ENCODE assay signal across 16 cellular contexts in the genomic region with DNA sequence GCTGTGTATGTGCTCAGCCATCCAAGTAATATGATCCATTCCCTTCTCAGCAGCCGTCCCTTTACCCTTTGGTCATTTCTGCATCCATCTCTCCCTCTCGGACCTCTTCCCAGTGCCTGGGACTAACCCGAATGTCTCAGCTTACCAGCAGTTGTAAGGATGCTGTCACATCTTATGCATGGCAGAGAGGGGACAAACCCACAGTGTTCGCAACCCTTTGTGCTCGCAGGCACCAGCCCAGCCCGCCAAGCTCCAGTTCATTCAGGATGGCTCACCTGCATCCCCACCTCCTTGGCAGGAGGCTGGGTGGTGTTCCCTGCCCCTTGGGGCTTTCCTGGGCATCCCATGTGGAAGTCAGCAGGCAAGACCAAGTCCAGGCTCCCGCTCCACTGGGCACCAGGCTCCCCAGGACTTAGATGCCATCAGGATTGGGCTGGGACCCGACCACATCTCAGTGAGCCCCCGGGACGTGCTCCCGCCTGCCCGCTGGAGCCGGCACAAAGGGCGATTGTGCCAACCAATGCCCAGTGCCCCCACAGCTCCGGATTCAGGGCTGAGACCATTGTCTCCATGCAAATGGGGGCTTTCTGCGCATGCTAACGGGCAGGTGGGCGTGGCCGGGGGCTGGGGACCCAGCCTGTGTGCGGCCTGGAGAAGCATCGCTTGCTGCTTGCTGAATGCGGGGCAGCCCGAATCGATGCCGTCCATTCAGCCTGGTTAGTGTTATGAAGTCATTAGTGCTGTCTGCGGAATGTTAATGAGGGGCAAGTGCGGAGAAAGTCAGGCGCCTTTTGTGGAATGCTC.
DNase-seq lines count a peak whose midpoint lies in the region; ATAC-seq and TF ChIP-seq lines count a peak whose summit lies in the region.
"Had no signal": no experiment of that assay in that cellular context is flagged by ENCODE, and none has a peak within 500 bp of the region (broad histone marks: within the 10 kb centered on the region; RNA-seq: fewer than 3 reads in every experiment).

No MANE protein-coding gene starts in this region.

- H3T11ph ChIP-seq in H9 (ENCODE audit: low read length): no peak overlapping the region

- peaks cover 2% of the 10 kb centered on the region in 2 experiments; a peak in 3 of 4 replicates for H3K4me1 Mint-ChIP-seq in H9
- no peaks in the 10 kb centered on the region for H3K4me1 Mint-ChIP-seq in osteocyte (ENCODE audit: unreplicated experiment)

- no peak overlapping the region for H2BK12ac ChIP-seq in H9 (ENCODE audit: insufficient read length, low read depth, low read length)

- H3K23me2 ChIP-seq in H9 (ENCODE audit: insufficient read length, low read depth, low read length, poor library complexity, severe bottlenecking): no peaks in the 10 kb centered on the region

- H4K5ac ChIP-seq in H9 (ENCODE audit: insufficient read length, low read depth, low read length): no peak overlapping the region

- no peak overlapping the region for H3K4ac ChIP-seq in H9 (ENCODE audit: low read depth, low read length)

- ATAC-seq in DND-41 (ENCODE audit: insufficient read depth, low read depth) (no peak), right cardiac atrium (no peak), HG03457 (IDR thresholded peaks at IDR 0.05; ENCODE audit: unreplicated experiment) (no peak)
- ATAC-seq: activated CD8-positive, alpha-beta T cell treated with anti-CD3 and anti-CD28 coated beads, Interleukin-2, amount 10 ng/mL, durations not matched to agents 7 days and 5 days had no signal

- H3K18ac ChIP-seq in H9 (ENCODE audit: insufficient read length, low read depth, low read length): no peak overlapping the region

- DNase-seq in DND-41 (peak; percentile 1), H9 (peak; percentile 24), right cardiac atrium (peak; percentile 9 to 45 (median 21)), ovary (peak in 3 of 5 donors; percentile 8 to 21 (median 14)), osteocyte (ENCODE audit: extremely low spot score, unreplicated experiment) (no peak), NCI-H2227 treated with DMSO at 0.1 percent for 48 hours (lab: John Stamatoyannopoulos, UW) (no peak), BE2C (no peak)
- DNase-seq: activated CD8-positive, alpha-beta T cell treated with anti-CD3 and anti-CD28 coated beads, Interleukin-2, amount 10 ng/mL, durations not matched to agents 7 days and 5 days; activated naive CD4-positive, alpha-beta T cell; EL; HFFc6; NCI-H748 treated with DMSO at 0.1 percent for 48 hours; T1000 had no signal

- H3K4me3 ChIP-seq in DND-41 (ENCODE audit: low read depth in 1 of 2, low read length in 2 of 2): no peak overlapping the region
- H3K4me3 ChIP-seq in right cardiac atrium (ENCODE audit: low read length): no peak overlapping the region
- H3K4me3 ChIP-seq in ovary: no peak overlapping the region
- no peak overlapping the region for H3K4me3 ChIP-seq in BE2C (ENCODE audit: low read depth, low read length)
- H3K4me3 ChIP-seq: cardiac muscle cell had no signal

- no peaks in the 10 kb centered on the region; the same call in 1 of the 2 replicates for H4K20me1 ChIP-seq in DND-41 (ENCODE audit: insufficient read depth, low read length)
- H4K20me1 ChIP-seq in H9 (ENCODE audit: control insufficient read depth, insufficient read depth, insufficient read length): peaks cover 3% of the 10 kb centered on the region

- no peaks in the 10 kb centered on the region for H3K36me3 ChIP-seq in DND-41 (ENCODE audit: insufficient read depth, low read length)
- no peaks in the 10 kb centered on the region for H3K36me3 ChIP-seq in ovary
- H3K36me3 ChIP-seq in BE2C: no peaks in the 10 kb centered on the region
- H3K36me3 ChIP-seq: cardiac muscle cell had no signal

- no peak overlapping the region for H2AK5ac ChIP-seq in H9 (ENCODE audit: insufficient read length, low read length)

- intact Hi-C loops in right cardiac atrium (cut with DNase I): no loop called here
- intact Hi-C loops in ovary (cut with DNase I): no loop called here

- no peak overlapping the region for H3K27ac ChIP-seq in DND-41 (ENCODE audit: low read length)
- no peak overlapping the region for H3K27ac ChIP-seq in H9 (ENCODE audit: insufficient read length, low read depth, low read length)
- no peak overlapping the region for H3K27ac ChIP-seq in right cardiac atrium (ENCODE audit: low read length)
- H3K27ac ChIP-seq in ovary: no peak overlapping the region
- H3K27ac ChIP-seq: C4-2B, cardiac muscle cell had no signal

- H3K4me3 Mint-ChIP-seq in H9 (no peak overlapping the region), osteocyte (ENCODE audit: unreplicated experiment) (no peak overlapping the region)
- H3K4me3 Mint-ChIP-seq: activated CD8-positive, alpha-beta T cell treated with anti-CD3 and anti-CD28 coated beads, Interleukin-2, amount 10 ng/mL, durations not matched to agents 7 days and 5 days; HFFc6 had no signal

- TF ChIP-seq EP300 in ovary (IDR thresholded peaks at IDR 0.05): no peak

- H4K8ac ChIP-seq in H9 (replicated peaks; ENCODE audit: insufficient read length, low read depth, low read length): no peak overlapping the region

- WGBS in H9 (ENCODE audit: extremely low coverage, insufficient read length, low lambda C conversion rate): no CpG with 5 or more reads among the region's 28 CpGs
- 87% methylated on average over 28 of the region's 28 CpGs for WGBS in right cardiac atrium
- WGBS in ovary, 3 donors: 75 to 77% (median 77%) methylated on average over 28 of the region's 28 CpGs

- H3K56ac ChIP-seq in H9 (ENCODE audit: insufficient read length, low read depth, low read length): no peak overlapping the region

- TF ChIP-seq CTCF in DND-41 (IDR thresholded peaks at IDR 0.05; ENCODE audit: borderline replicate concordance, extremely low read depth, low read length, poor library complexity, severe bottlenecking): no peak
- TF ChIP-seq CTCF in H9 (conservative IDR thresholded peaks at IDR 0.05): no peak
- no peak for TF ChIP-seq CTCF in ovary (IDR thresholded peaks at IDR 0.05)
- TF ChIP-seq CTCF in osteocyte (IDR thresholded peaks at IDR 0.05): no peak
- TF ChIP-seq CTCF in BE2C (IDR thresholded peaks at IDR 0.05; ENCODE audit: low read depth, low read length): no peak

- H3K36me3 Mint-ChIP-seq in H9 (ENCODE audit: insufficient read depth in 1 of 3, low read depth in 3 of 3) (peaks cover 0 to 5% (median 0%) of the 10 kb centered on the region in 3 experiments; a peak in 1 of 7 replicates), osteocyte (ENCODE audit: unreplicated experiment) (no peaks in the 10 kb centered on the region)

- H4K91ac ChIP-seq in H9 (ENCODE audit: insufficient read length, low read depth, low read length): no peak overlapping the region

- H2BK5ac ChIP-seq in H9 (ENCODE audit: insufficient read length, low read length): no peak overlapping the region

- H3K79me1 ChIP-seq in H9 (ENCODE audit: insufficient read depth, low read depth, low read length, poor library complexity, severe bottlenecking): no peaks in the 10 kb centered on the region

- H2BK20ac ChIP-seq in H9 (ENCODE audit: low read depth, low read length, poor library complexity, severe bottlenecking): no peak overlapping the region

- no peak overlapping the region for H3K4me2 ChIP-seq in DND-41 (ENCODE audit: insufficient read depth, low read length)
- no peak overlapping the region for H3K4me2 ChIP-seq in H9 (ENCODE audit: insufficient read depth, insufficient read length, low read length)

- H3K23ac ChIP-seq in H9 (ENCODE audit: insufficient read length, low read depth, low read length): no peak overlapping the region

- H3K27me3 Mint-ChIP-seq in H9 (ENCODE audit: low read depth) (peaks cover 100% of the 10 kb centered on the region), osteocyte (ENCODE audit: unreplicated experiment) (peaks cover 11% of the 10 kb centered on the region)

- H3K14ac ChIP-seq in H9 (ENCODE audit: insufficient read depth, low read length): no peak overlapping the region

- peaks cover 3% of the 10 kb centered on the region for H3K27me3 ChIP-seq in DND-41 (ENCODE audit: insufficient read depth, low read length, poor library complexity)
- peaks cover 37% of the 10 kb centered on the region; the same call in 1 of the 2 replicates for H3K27me3 ChIP-seq in H9 (ENCODE audit: insufficient read depth, low read length)
- no peaks in the 10 kb centered on the region for H3K27me3 ChIP-seq in right cardiac atrium (ENCODE audit: control insufficient read depth, insufficient read depth)
- H3K27me3 ChIP-seq in ovary: no peaks in the 10 kb centered on the region
- H3K27me3 ChIP-seq in BE2C: no peaks in the 10 kb centered on the region

- H3K9me3 Mint-ChIP-seq in H9: peaks cover 15 to 17% of the 10 kb centered on the region in 2 experiments; a peak in 4 of 5 replicates
- H3K9me3 Mint-ChIP-seq in osteocyte (ENCODE audit: unreplicated experiment): peaks cover 6% of the 10 kb centered on the region
- H3K9me3 Mint-ChIP-seq: HFFc6 had no signal

- no peak overlapping the region for H2BK15ac ChIP-seq in H9 (ENCODE audit: low read depth, low read length)

- H3K9me3 ChIP-seq in DND-41 (ENCODE audit: insufficient read depth, low read length, severe bottlenecking) (no peaks in the 10 kb centered on the region), H9 (ENCODE audit: control insufficient read depth, low read depth, low read length) (peaks cover 5% of the 10 kb centered on the region), right cardiac atrium (ENCODE audit: control insufficient read depth, low read length) (no peaks in the 10 kb centered on the region), ovary (no peaks in the 10 kb centered on the region), BE2C (no peaks in the 10 kb centered on the region)

- no peaks in the 10 kb centered on the region for H3K4me1 ChIP-seq in DND-41 (ENCODE audit: insufficient read depth, low read length)
- H3K4me1 ChIP-seq in H9 (ENCODE audit: insufficient read depth, low read length): no peaks in the 10 kb centered on the region
- H3K4me1 ChIP-seq in right cardiac atrium (ENCODE audit: control insufficient read depth, insufficient read depth, low read length): no peaks in the 10 kb centered on the region
- no peaks in the 10 kb centered on the region for H3K4me1 ChIP-seq in ovary (ENCODE audit: insufficient read depth)
- H3K4me1 ChIP-seq in BE2C: no peaks in the 10 kb centered on the region

- no peaks in the 10 kb centered on the region for H3K79me2 ChIP-seq in DND-41 (ENCODE audit: insufficient read depth, low read length)
- H3K79me2 ChIP-seq in H9 (ENCODE audit: insufficient read depth, low read length): no peaks in the 10 kb centered on the region

- no peak for TF ChIP-seq POLR2A in ovary (IDR thresholded peaks at IDR 0.05)

- H2BK120ac ChIP-seq in H9 (ENCODE audit: low read depth, low read length, poor library complexity, severe bottlenecking): no peak overlapping the region

- H3K9ac ChIP-seq in DND-41 (ENCODE audit: low read depth, low read length): no peak overlapping the region
- no peak overlapping the region for H3K9ac ChIP-seq in H9 (ENCODE audit: extremely low read depth, insufficient read length, low read length)

- H2AFZ ChIP-seq in DND-41 (ENCODE audit: low read depth, low read length) (no peak overlapping the region), H9 (ENCODE audit: low read length) (no peak overlapping the region)

- H3K27ac Mint-ChIP-seq in H9 (no peak overlapping the region), osteocyte (ENCODE audit: unreplicated experiment) (no peak overlapping the region)
- H3K27ac Mint-ChIP-seq: activated CD8-positive, alpha-beta T cell treated with anti-CD3 and anti-CD28 coated beads, Interleukin-2, amount 10 ng/mL, durations not matched to agents 7 days and 5 days; HFFc6 had no signal

Comparison
In these comparisons a context has a peak if more than half of its experiments do, and no peak if none do; other contexts are left out.
1. DNase-seq: peak in DND-41 (single experiment), H9 (single experiment), right cardiac atrium (3 of 3) and ovary (3 of 5); none in osteocyte (single experiment), NCI-H2227 treated with DMSO at 0.1 percent for 48 hours (single experiment) and BE2C (single experiment).